In the genomic region with DNA sequence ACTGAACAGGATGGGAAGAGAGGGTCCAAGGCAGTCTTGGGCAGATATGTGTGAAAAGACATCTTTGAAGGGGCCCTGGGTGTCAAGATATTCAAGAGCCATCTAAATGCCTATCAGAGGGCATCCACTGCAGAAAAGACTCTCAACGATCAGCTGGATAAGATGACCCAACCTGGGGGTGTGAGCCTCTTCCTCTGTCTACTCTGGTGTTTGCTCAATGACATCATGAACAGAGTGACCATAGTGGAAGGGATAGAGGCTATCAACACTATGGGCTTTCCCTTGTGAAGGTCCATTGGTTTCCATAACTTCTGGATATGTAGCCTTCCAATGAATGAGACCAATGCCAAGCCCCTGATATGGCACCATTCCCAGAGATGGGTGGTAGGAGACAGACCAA, we compare ENCODE assay signal across 24 cellular contexts. TPM values are rescaled to one million over a fixed set of nuclear protein-coding genes. Genes with fewer than 3 reads are reported as not detected.
"Had no signal": no experiment of that assay in that cellular context is flagged by ENCODE, and none has a peak within 500 bp of the region (broad histone marks: within the 10 kb centered on the region; RNA-seq: fewer than 3 reads in every experiment).

No MANE protein-coding gene starts in this region.

- H3K27ac ChIP-seq: left lung, lower lobe of right lung, pancreas, prostate gland, sigmoid colon, spleen, suprapubic skin, thoracic aorta, tibial nerve, uterus had no signal

- H3K27me3 ChIP-seq: left lung, pancreas, sigmoid colon, suprapubic skin, tibial nerve, uterus had no signal

- DNase-seq: kidney glomerular epithelial cell; left cardiac atrium; left lung; lower lobe of right lung; mammary epithelial cell; mesenchymal stem cell; naive thymus-derived CD8-positive, alpha-beta T cell; nucleus accumbens; pancreas; posterior cingulate gyrus; retina; right cardiac atrium; sigmoid colon; spleen; stimulated activated CD4-positive, alpha-beta T cell treated with anti-CD3 and anti-CD28 coated beads, Interleukin-4, amount 100 ng/mL, for 24 hours; stimulated activated naive CD4-positive, alpha-beta T cell; uterus had no signal

- H3K4me3 ChIP-seq: left lung, lower lobe of right lung, pancreas, prostate gland, sigmoid colon, spleen, suprapubic skin, thoracic aorta, tibial nerve, uterus had no signal

- H3K36me3 ChIP-seq: left lung, lower lobe of right lung, pancreas, prostate gland, sigmoid colon, spleen, suprapubic skin, thoracic aorta, tibial nerve, uterus had no signal

- H3K9me3 ChIP-seq: left lung, lower lobe of right lung, pancreas, prostate gland, sigmoid colon, spleen, suprapubic skin, thoracic aorta, tibial nerve, uterus had no signal

- H3K4me1 ChIP-seq: left lung, lower lobe of right lung, pancreas, prostate gland, sigmoid colon, spleen, suprapubic skin, tibial nerve, uterus had no signal

RNA-seq across cellular contexts. Expression of gene CTXND1, which starts 57.1 kb away (rescaled TPM):
- total RNA-seq: mammary epithelial cell; naive thymus-derived CD8-positive, alpha-beta T cell; osteoblast; subcutaneous adipose tissue had no signal
- polyA plus RNA-seq: keratinocyte; mammary epithelial cell; naive thymus-derived CD8-positive, alpha-beta T cell had no signal
